Comparison of ENCODE assay signal across 8 cellular contexts in genomic region chr20:52191436-52192295, GRCh38. TPM values are rescaled to one million over a fixed set of nuclear protein-coding genes. Genes with fewer than 3 reads are reported as not detected.
DNase-seq lines count a peak whose midpoint lies in the region; ATAC-seq, FAIRE-seq and TF ChIP-seq lines count a peak whose summit lies in the region.

Gene ZFP64 (minus strand): TSS chr20:52191779. CDS start chr20:52191636, 143 bp downstream.

- no peaks in the 10 kb centered on the region for H3K9me3 ChIP-seq in left ventricle myocardium inferior (replicated peaks)
- H3K9me3 ChIP-seq in psoas muscle = no peaks in the 10 kb centered on the region

- POLR2A ChIA-PET in T-cell (lab: Charles Lee) = no interaction called here

- peak within 1 kb of the TSS; percentile 94 for H3K4me3 ChIP-seq in GM12865 (ENCODE audit: low read depth, low read length)
- H3K4me3 ChIP-seq in left ventricle myocardium inferior = peak within 1 kb of the TSS; percentile 99
- peak within 1 kb of the TSS; percentile 97 for H3K4me3 ChIP-seq in psoas muscle

- H3K9me3 Mint-ChIP-seq in HFFc6 (no peaks in the 10 kb centered on the region), T-cell (no peaks in the 10 kb centered on the region)

- WGBS in psoas muscle, 3 donors = 0% methylated on average over 70 to 101 of the region's 101 CpGs

- H3K27me3 ChIP-seq in left ventricle myocardium inferior (ENCODE audit: low read depth) = no peaks in the 10 kb centered on the region
- no peaks in the 10 kb centered on the region for H3K27me3 ChIP-seq in psoas muscle (ENCODE audit: insufficient read depth in 3 of 3, low read length in 2 of 3)

- H3K27me3 Mint-ChIP-seq in HFFc6 (ENCODE audit: insufficient read depth) (peaks cover 2% of the 10 kb centered on the region; the same call in 1 of the 2 replicates), T-cell (no peaks in the 10 kb centered on the region)

- peaks cover 18% of the 10 kb centered on the region for H3K4me1 Mint-ChIP-seq in HFFc6 (ENCODE audit: low read depth)
- peaks cover 10 to 24% (median 18%) of the 10 kb centered on the region in 3 donors for H3K4me1 Mint-ChIP-seq in T-cell

- peaks cover 5% of the 10 kb centered on the region for H3K36me3 ChIP-seq in left ventricle myocardium inferior
- peaks cover 3 to 4% of the 10 kb centered on the region in 2 donors for H3K36me3 ChIP-seq in psoas muscle (ENCODE audit: insufficient read depth in 1 of 2, low read depth in 1 of 2)

- ATAC-seq in T-cell (replicated peaks in 1 of 4) (peak; percentile 82 to 86 (median 84)), psoas muscle (peak; percentile 83 to 95 (median 94))

- DNase-seq in GM12865 (ENCODE audit: low read depth) = peak; percentile 88
- DNase-seq in HFFc6 = peak; percentile 68
- peak; percentile 75 for DNase-seq in NAMALWA (ENCODE audit: low spot score)
- peak; percentile 56 to 83 (median 68) for DNase-seq in T-cell
- peak; percentile 42 for DNase-seq in amniotic stem cell (lab: John Stamatoyannopoulos, UW)
- peak; percentile 78 for DNase-seq in left ventricle myocardium inferior
- peak; percentile 71 to 77 for DNase-seq in psoas muscle
- DNase-seq in urothelium cell line (ENCODE audit: low spot score) = peak; percentile 95

- no peaks in the 10 kb centered on the region for H3K36me3 Mint-ChIP-seq in HFFc6 (ENCODE audit: low read depth)
- H3K36me3 Mint-ChIP-seq in T-cell = peaks cover 7% of the 10 kb centered on the region

- no peak for FAIRE-seq in urothelium cell line (lab: Jason Lieb, UNC)

- CTCF ChIA-PET in T-cell (lab: Charles Lee) = interaction anchor here (0.5 to 0.6 kb wide), 5 partner anchors 23 to 1089 kb away, joined by 3 read pairs; no protein-coding TSS in a partner anchor

- TF ChIP-seq CTCF in GM12865 (IDR thresholded peaks at IDR 0.05; ENCODE audit: insufficient read depth, low read depth, low read length, missing control alignments) = peak; percentile 68
- TF ChIP-seq CTCF in HFFc6 (IDR thresholded peaks at IDR 0.05) = peak; percentile 81
- TF ChIP-seq CTCF in left ventricle myocardium inferior (IDR thresholded peaks at IDR 0.05; ENCODE audit: borderline replicate concordance) = peak; percentile 62
- TF ChIP-seq CTCF in psoas muscle (IDR thresholded peaks at IDR 0.05) = peak; percentile 41

- H3K27ac Mint-ChIP-seq in HFFc6 (peak within 1 kb of the TSS; percentile 78), T-cell (peak within 1 kb of the TSS; percentile 92 to 95)

- H3K27ac ChIP-seq in left ventricle myocardium inferior (replicated peaks) (peak within 1 kb of the TSS; percentile 98), psoas muscle (peak within 1 kb of the TSS; percentile 75)

- peak within 1 kb of the TSS; percentile 94 for H3K4me3 Mint-ChIP-seq in HFFc6
- peak within 1 kb of the TSS; percentile 92 to 95 (median 93) for H3K4me3 Mint-ChIP-seq in T-cell

- intact Hi-C loops in left ventricle myocardium inferior (cut with micrococcal nuclease) = no loop called here
- intact Hi-C loops in psoas muscle (cut with DNase I) = no loop called here

- H3K4me1 ChIP-seq in left ventricle myocardium inferior (peaks cover 35% of the 10 kb centered on the region), psoas muscle (peaks cover 6% of the 10 kb centered on the region)

RNA-seq across cellular contexts. Expression of gene ZFP64, which starts in this region (rescaled TPM):
- total RNA-seq in HFFc6 (2021; fragmentation: NEBNext Ultra II Directional; extraction: Animal tissue kit (Norgen Biotek cat#: 25700)) = 10 to 100 TPM; 23.0 to 24.3 (median 23.8) TPM
- total RNA-seq in T-cell = 10 to 100 TPM in 4 of 5 donors, 1 to 10 TPM in 1; 8.1 to 12.1 (median 11.7) TPM
- total RNA-seq in left ventricle myocardium inferior = 8.4 TPM
- 1 to 10 TPM; 3.1 to 6.5 (median 4.0) TPM for total RNA-seq in psoas muscle
- polyA plus RNA-seq in psoas muscle = 1 to 10 TPM; 2.5 to 4.9 (median 3.2) TPM

Comparison
In these comparisons a context has a peak if more than half of its experiments do, and no peak if none do; other contexts are left out.
1. Peak in every context shown above with its lines: DNase-seq, ATAC-seq, H3K4me3 ChIP-seq and H3K27ac ChIP-seq.
2. DNase-seq: peak in every context shown above with its lines; median percentile 95 in urothelium cell line; 88 in GM12865; 78 in left ventricle myocardium inferior; 75 in NAMALWA; 74 in psoas muscle; 68 in T-cell; 68 in HFFc6; 42 in amniotic stem cell.